ENCODE assay signal across 8 cellular contexts in the genomic region with DNA sequence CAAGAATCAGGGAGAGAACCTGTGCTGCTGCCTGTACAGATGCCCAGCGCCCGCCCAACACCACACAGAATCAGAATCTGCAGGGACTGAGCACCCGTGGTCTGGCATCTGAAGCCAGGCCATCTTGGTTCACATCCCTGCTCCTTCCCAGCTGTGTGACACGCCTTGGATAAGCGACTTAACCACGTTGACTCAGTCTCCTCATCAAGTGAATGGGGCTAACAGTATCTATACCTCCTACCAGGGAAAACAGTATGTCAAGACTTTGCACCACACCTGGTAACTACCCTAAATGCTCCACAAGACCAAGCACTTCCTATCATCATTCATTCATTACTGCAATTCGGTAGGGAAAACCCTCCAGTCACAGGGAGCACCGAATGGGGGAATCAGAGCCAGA. TPM values are rescaled to one million over a fixed set of nuclear protein-coding genes. Genes with fewer than 3 reads are reported as not detected.
DNase-seq lines count a peak whose midpoint lies in the region; ATAC-seq and TF ChIP-seq lines count a peak whose summit lies in the region.

No MANE protein-coding gene starts in this region.

- H3K79me2 ChIP-seq in SK-N-SH (ENCODE audit: insufficient read depth) = peaks cover 82% of the 10 kb centered on the region

- peaks cover 23 to 34% of the 10 kb centered on the region in 2 experiments for H3K36me3 ChIP-seq in SK-N-SH (replicated peaks in 1 of 2; ENCODE audit: control insufficient read depth in 1 of 2, insufficient read depth in 2 of 2, low read length in 1 of 2)
- peaks cover 15 to 19% of the 10 kb centered on the region in 2 donors for H3K36me3 ChIP-seq in stomach smooth muscle (ENCODE audit: control insufficient read depth in 2 of 2, insufficient read depth in 2 of 2, low read length in 2 of 2)

- no peak for TF ChIP-seq RAD21 in SK-N-SH (IDR thresholded peaks at IDR 0.05; ENCODE audit: low read length)

- DNase-seq in SK-N-SH (no peak), immature natural killer cell (no peak), SW 1271 (lab: John Stamatoyannopoulos, UW) (no peak), glomerular visceral epithelial cell (ENCODE audit: extremely low spot score) (no peak)
- DNase-seq in activated naive CD4-positive, alpha-beta T cell treated with anti-CD3 and anti-CD28 coated beads, Interleukin-2, amount 50 U/mL, for 72 hours (ENCODE audit: low spot score in 2 of 2) = no peak

- H3K27ac ChIP-seq in SK-N-SH (ENCODE audit: low read depth in 2 of 2, low read length in 1 of 2) (no peak overlapping the region), stomach smooth muscle (ENCODE audit: low read length) (no peak overlapping the region)

- H3K27me3 ChIP-seq in SK-N-SH (ENCODE audit: insufficient read depth) = no peaks in the 10 kb centered on the region
- no peaks in the 10 kb centered on the region for H3K27me3 ChIP-seq in stomach smooth muscle (ENCODE audit: control insufficient read depth in 1 of 2, insufficient read depth in 2 of 2, low read length in 2 of 2)

- no peak for TF ChIP-seq EP300 in SK-N-SH (IDR thresholded peaks at IDR 0.05; ENCODE audit: borderline replicate concordance in 1 of 2, low read depth in 1 of 2, low read length in 1 of 2)

- H3K4me2 ChIP-seq in SK-N-SH = peak overlapping the region; percentile 96

- H3K9me3 Mint-ChIP-seq in activated naive CD4-positive, alpha-beta T cell treated with anti-CD3 and anti-CD28 coated beads, Interleukin-2, amount 50 U/mL, for 72 hours = no peaks in the 10 kb centered on the region
- no peaks in the 10 kb centered on the region for H3K9me3 Mint-ChIP-seq in immature natural killer cell

- TF ChIP-seq CTCF in SK-N-SH (IDR thresholded peaks at IDR 0.05) = no peak

- peaks cover 55 to 71% of the 10 kb centered on the region in 2 donors for H3K4me1 Mint-ChIP-seq in immature natural killer cell

- WGBS in SK-N-SH (ENCODE audit: low lambda C conversion rate) = 58% methylated on average over 4 of the region's 8 CpGs

- peaks cover 40 to 50% of the 10 kb centered on the region in 2 donors for H3K36me3 Mint-ChIP-seq in activated naive CD4-positive, alpha-beta T cell treated with anti-CD3 and anti-CD28 coated beads, Interleukin-2, amount 50 U/mL, for 72 hours
- H3K36me3 Mint-ChIP-seq in immature natural killer cell = no peaks in the 10 kb centered on the region

- peaks cover 48% of the 10 kb centered on the region for H4K20me1 ChIP-seq in SK-N-SH (ENCODE audit: insufficient read depth)

- H3F3A ChIP-seq in SK-N-SH (replicated peaks; ENCODE audit: insufficient read depth) = peaks cover 15% of the 10 kb centered on the region

- peak overlapping the region; percentile 90 to 94 (median 91) for H3K4me3 Mint-ChIP-seq in immature natural killer cell

- CTCF ChIA-PET in SK-N-SH (lab: Yijun Ruan, JAX) = interaction anchor here (0.9 to 6.5 kb wide), 2 partner anchors 9 to 45 kb away, joined by 3 to 67 read pairs; no protein-coding TSS in a partner anchor

- ATAC-seq in SK-N-SH treated with all-trans-retinoic acid at 6 μM for 48 hours (no peak), esophagus mucosa (no peak)
- no peak for ATAC-seq in activated naive CD4-positive, alpha-beta T cell treated with anti-CD3 and anti-CD28 coated beads, Interleukin-2, amount 50 U/mL, for 72 hours

- H3K27ac Mint-ChIP-seq in activated naive CD4-positive, alpha-beta T cell treated with anti-CD3 and anti-CD28 coated beads, Interleukin-2, amount 50 U/mL, for 72 hours = peak overlapping the region; percentile 95 to 100
- H3K27ac Mint-ChIP-seq in immature natural killer cell = peak overlapping the region; percentile 83 to 95 (median 88)

- H3K27me3 Mint-ChIP-seq in immature natural killer cell (ENCODE audit: low read depth in 3 of 3) = peaks cover 5 to 9% (median 6%) of the 10 kb centered on the region in 3 donors

- peak overlapping the region; percentile 81 to 90 for H3K4me3 ChIP-seq in SK-N-SH (ENCODE audit: low read depth in 2 of 2, low read length in 1 of 2)
- H3K4me3 ChIP-seq in stomach smooth muscle (ENCODE audit: low read length in 2 of 2) = peak overlapping the region; percentile 84 to 86

- POLR2A ChIA-PET in SK-N-SH (lab: Yijun Ruan, JAX) = no interaction called here

- H3K4me1 ChIP-seq in SK-N-SH (ENCODE audit: control insufficient read depth in 1 of 2, insufficient read depth in 2 of 2, low read depth in 1 of 2, low read length in 1 of 2) (peaks cover 10 to 25% of the 10 kb centered on the region in 2 experiments; a peak in 3 of 4 replicates), stomach smooth muscle (ENCODE audit: control insufficient read depth, insufficient read depth, low read length) (peaks cover 49% of the 10 kb centered on the region)

- no peaks in the 10 kb centered on the region for H3K9me2 ChIP-seq in SK-N-SH

- peak overlapping the region; percentile 93 for H3K9ac ChIP-seq in SK-N-SH
- H3K9ac ChIP-seq in stomach smooth muscle (ENCODE audit: low read length in 2 of 2) = peak overlapping the region; percentile 86 to 89

- H2AFZ ChIP-seq in SK-N-SH (ENCODE audit: low read depth) = no peak overlapping the region

- no peaks in the 10 kb centered on the region for H3K9me3 ChIP-seq in SK-N-SH
- no peaks in the 10 kb centered on the region for H3K9me3 ChIP-seq in stomach smooth muscle (ENCODE audit: control insufficient read depth in 2 of 2, low read length in 2 of 2)

TF ChIP-seq in SK-N-SH, 30 proteins besides CTCF, POLR2A, EP300 and RAD21 (continues in another document):
- TF ChIP-seq TEAD4 (IDR thresholded peaks at IDR 0.05; ENCODE audit: borderline replicate concordance, insufficient read depth) = no peak
- no peak for TF ChIP-seq MXI1 (IDR thresholded peaks at IDR 0.05; ENCODE audit: low read depth, low read length)
- TF ChIP-seq POLR2AphosphoS5 (IDR thresholded peaks at IDR 0.05; ENCODE audit: low read depth, low read length) = no peak
- no peak for TF ChIP-seq RFX5 (IDR thresholded peaks at IDR 0.05; ENCODE audit: low read length)
- TF ChIP-seq FOSL2 (IDR thresholded peaks at IDR 0.05; ENCODE audit: borderline replicate concordance, low read depth) = no peak
- no peak for TF ChIP-seq RCOR1 (IDR thresholded peaks at IDR 0.05; ENCODE audit: low read length)
- TF ChIP-seq NFIC (IDR thresholded peaks at IDR 0.05; ENCODE audit: borderline replicate concordance) = no peak
- TF ChIP-seq, protein P1, sequence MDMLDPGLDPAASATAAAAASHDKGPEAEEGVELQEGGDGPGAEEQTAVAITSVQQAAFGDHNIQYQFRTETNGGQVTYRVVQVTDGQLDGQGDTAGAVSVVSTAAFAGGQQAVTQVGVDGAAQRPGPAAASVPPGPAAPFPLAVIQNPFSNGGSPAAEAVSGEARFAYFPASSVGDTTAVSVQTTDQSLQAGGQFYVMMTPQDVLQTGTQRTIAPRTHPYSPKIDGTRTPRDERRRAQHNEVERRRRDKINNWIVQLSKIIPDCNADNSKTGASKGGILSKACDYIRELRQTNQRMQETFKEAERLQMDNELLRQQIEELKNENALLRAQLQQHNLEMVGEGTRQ (IDR thresholded peaks at IDR 0.05; ENCODE audit: borderline replicate concordance, low read depth, low read length) = no peak

TF ChIP-seq in SK-N-SH treated with all-trans-retinoic acid at 6 μM for 48 hours, 23 proteins besides CTCF, POLR2A, EP300 and RAD21:
- TF ChIP-seq, protein P2, sequence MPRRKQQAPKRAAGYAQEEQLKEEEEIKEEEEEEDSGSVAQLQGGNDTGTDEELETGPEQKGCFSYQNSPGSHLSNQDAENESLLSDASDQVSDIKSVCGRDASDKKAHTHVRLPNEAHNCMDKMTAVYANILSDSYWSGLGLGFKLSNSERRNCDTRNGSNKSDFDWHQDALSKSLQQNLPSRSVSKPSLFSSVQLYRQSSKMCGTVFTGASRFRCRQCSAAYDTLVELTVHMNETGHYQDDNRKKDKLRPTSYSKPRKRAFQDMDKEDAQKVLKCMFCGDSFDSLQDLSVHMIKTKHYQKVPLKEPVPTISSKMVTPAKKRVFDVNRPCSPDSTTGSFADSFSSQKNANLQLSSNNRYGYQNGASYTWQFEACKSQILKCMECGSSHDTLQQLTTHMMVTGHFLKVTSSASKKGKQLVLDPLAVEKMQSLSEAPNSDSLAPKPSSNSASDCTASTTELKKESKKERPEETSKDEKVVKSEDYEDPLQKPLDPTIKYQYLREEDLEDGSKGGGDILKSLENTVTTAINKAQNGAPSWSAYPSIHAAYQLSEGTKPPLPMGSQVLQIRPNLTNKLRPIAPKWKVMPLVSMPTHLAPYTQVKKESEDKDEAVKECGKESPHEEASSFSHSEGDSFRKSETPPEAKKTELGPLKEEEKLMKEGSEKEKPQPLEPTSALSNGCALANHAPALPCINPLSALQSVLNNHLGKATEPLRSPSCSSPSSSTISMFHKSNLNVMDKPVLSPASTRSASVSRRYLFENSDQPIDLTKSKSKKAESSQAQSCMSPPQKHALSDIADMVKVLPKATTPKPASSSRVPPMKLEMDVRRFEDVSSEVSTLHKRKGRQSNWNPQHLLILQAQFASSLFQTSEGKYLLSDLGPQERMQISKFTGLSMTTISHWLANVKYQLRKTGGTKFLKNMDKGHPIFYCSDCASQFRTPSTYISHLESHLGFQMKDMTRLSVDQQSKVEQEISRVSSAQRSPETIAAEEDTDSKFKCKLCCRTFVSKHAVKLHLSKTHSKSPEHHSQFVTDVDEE (CRISPR knock-in tag; IDR thresholded peaks at IDR 0.05) = no peak
- TF ChIP-seq ZC3H10 (CRISPR knock-in tag; IDR thresholded peaks at IDR 0.05) = no peak
- TF ChIP-seq, protein P3, sequence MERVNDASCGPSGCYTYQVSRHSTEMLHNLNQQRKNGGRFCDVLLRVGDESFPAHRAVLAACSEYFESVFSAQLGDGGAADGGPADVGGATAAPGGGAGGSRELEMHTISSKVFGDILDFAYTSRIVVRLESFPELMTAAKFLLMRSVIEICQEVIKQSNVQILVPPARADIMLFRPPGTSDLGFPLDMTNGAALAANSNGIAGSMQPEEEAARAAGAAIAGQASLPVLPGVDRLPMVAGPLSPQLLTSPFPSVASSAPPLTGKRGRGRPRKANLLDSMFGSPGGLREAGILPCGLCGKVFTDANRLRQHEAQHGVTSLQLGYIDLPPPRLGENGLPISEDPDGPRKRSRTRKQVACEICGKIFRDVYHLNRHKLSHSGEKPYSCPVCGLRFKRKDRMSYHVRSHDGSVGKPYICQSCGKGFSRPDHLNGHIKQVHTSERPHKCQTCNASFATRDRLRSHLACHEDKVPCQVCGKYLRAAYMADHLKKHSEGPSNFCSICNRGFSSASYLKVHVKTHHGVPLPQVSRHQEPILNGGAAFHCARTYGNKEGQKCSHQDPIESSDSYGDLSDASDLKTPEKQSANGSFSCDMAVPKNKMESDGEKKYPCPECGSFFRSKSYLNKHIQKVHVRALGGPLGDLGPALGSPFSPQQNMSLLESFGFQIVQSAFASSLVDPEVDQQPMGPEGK (CRISPR knock-in tag; IDR thresholded peaks at IDR 0.05; ENCODE audit: borderline replicate concordance) = no peak
- no peak for TF ChIP-seq ARNTL (CRISPR knock-in tag; IDR thresholded peaks at IDR 0.05; ENCODE audit: borderline replicate concordance, low read depth)
- TF ChIP-seq ZNF565 (CRISPR knock-in tag; conservative IDR thresholded peaks at IDR 0.05; ENCODE audit: low read depth) = no peak

RNA-seq across cellular contexts. Expression of a gene that starts 1.2 kb away (rescaled TPM):
- polyA plus RNA-seq in SK-N-SH (2012; rRNA removed) (71.8 and 84.0 TPM in 2 replicates), immature natural killer cell (10 to 100 TPM in 1 of 3 donors, 1 to 10 TPM in 2; 3.2 to 14.5 (median 4.4) TPM)
- 38.5 and 46.3 TPM in 2 replicates for polyA plus RNA-seq in SK-N-SH (2012; cell fraction: cytosol; rRNA removed)
- 102 and 210 TPM in 2 replicates for polyA plus RNA-seq in SK-N-SH (2012; cell fraction: nucleus; rRNA removed)
- total RNA-seq in activated naive CD4-positive, alpha-beta T cell treated with anti-CD3 and anti-CD28 coated beads, Interleukin-2, amount 50 U/mL, for 72 hours = 100 to 1,000 TPM in 1 of 2 donors, 10 to 100 TPM in 1; 89.6 to 112 TPM
- 49.6 TPM for total RNA-seq in esophagus mucosa
